ENCODE assay signal across 9 cellular contexts in the genomic region with DNA sequence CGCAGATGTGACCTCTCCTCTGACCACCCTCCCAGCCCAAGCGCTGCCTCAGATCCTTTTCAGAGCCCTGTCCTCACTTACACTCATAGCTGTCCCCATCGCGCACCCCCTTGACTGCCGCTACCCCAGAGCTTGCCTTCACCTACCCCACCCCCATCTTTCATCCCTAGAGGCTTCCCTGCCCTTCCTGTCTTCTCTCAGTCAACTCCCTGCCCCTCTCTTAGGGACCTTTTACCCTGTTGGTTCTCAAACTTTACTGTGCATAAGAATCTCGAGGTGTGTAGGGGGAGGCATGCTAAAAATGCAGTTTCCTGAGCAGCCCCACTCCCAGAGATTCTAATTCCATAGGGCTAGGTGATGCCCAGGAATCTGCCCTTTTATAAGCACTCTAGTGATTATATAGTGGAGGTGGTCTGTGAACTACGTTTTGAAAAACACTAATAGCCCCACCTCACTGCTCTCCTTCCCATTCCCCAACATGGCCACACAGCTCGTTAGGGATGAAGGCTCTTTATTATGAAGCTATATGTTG. TPM values are rescaled to one million over a fixed set of nuclear protein-coding genes. Genes with fewer than 3 reads are reported as not detected.
DNase-seq lines count a peak whose midpoint lies in the region; ATAC-seq and TF ChIP-seq lines count a peak whose summit lies in the region.
"Had no signal": no experiment of that assay in that cellular context is flagged by ENCODE, and none has a peak within 500 bp of the region (broad histone marks: within the 10 kb centered on the region; RNA-seq: fewer than 3 reads in every experiment).

No MANE protein-coding gene starts in this region.

- peak overlapping the region; percentile 99 for H3K4me3 ChIP-seq in CD8-positive, alpha-beta memory T cell (ENCODE audit: low read length)
- peak overlapping the region; percentile 50 to 98 for H3K4me3 ChIP-seq in body of pancreas
- H3K4me3 ChIP-seq in mesodermal cell (ENCODE audit: extremely low read depth, insufficient read depth, low read length, poor library complexity, severe bottlenecking) = peak overlapping the region; percentile 77

- H3K9me3 Mint-ChIP-seq in CD8-positive, alpha-beta memory T cell = no peaks in the 10 kb centered on the region

- peak overlapping the region; percentile 94 to 100 (median 97) for H3K4me3 Mint-ChIP-seq in CD8-positive, alpha-beta memory T cell

- no peaks in the 10 kb centered on the region for H3K27me3 Mint-ChIP-seq in CD8-positive, alpha-beta memory T cell

- H3K4me1 ChIP-seq in CD8-positive, alpha-beta memory T cell (ENCODE audit: insufficient read depth, low read length) = peaks cover 11% of the 10 kb centered on the region
- H3K4me1 ChIP-seq in body of pancreas (peaks cover 41% of the 10 kb centered on the region), mesodermal cell (ENCODE audit: control insufficient read depth, insufficient read depth, low read length, poor library complexity, severe bottlenecking) (no peaks in the 10 kb centered on the region)

- no peaks in the 10 kb centered on the region for H3K9me3 ChIP-seq in CD8-positive, alpha-beta memory T cell (ENCODE audit: low read length)
- H3K9me3 ChIP-seq in body of pancreas = no peaks in the 10 kb centered on the region
- H3K9me3 ChIP-seq in mesodermal cell (ENCODE audit: control insufficient read depth, low read length) = no peaks in the 10 kb centered on the region

- peaks cover 0 to 24% (median 1%) of the 10 kb centered on the region in 3 donors for H3K36me3 Mint-ChIP-seq in CD8-positive, alpha-beta memory T cell

- peak; percentile 13 for ATAC-seq in HG03159 (IDR thresholded peaks at IDR 0.05; ENCODE audit: unreplicated experiment)
- no peak for ATAC-seq in body of pancreas

- TF ChIP-seq CTCF in body of pancreas (IDR thresholded peaks at IDR 0.05) (no peak), GM13976 (IDR thresholded peaks at IDR 0.05; ENCODE audit: borderline replicate concordance, control extremely low read depth, extremely low read depth, insufficient read depth, missing control alignments) (no peak)

- TF ChIP-seq POLR2A in body of pancreas (IDR thresholded peaks at IDR 0.05) = no peak

- in situ Hi-C loops in GM13976 (cut with MboI; ENCODE audit: low sequenced_read_pairs, unreplicated experiment) = no loop called here

- H3K27ac Mint-ChIP-seq in CD8-positive, alpha-beta memory T cell = peak overlapping the region; percentile 93 to 100 (median 100)

- no peak for DNase-seq in CD8-positive, alpha-beta memory T cell
- peak in 2 of 4 donors; percentile 8 to 17 for DNase-seq in body of pancreas
- DNase-seq in NCI-H1092 (lab: John Stamatoyannopoulos, UW) = no peak
- no peak for DNase-seq in GM03348 (ENCODE audit: low spot score)
- no peak for DNase-seq in NAMALWA (ENCODE audit: low spot score)
- no peak for DNase-seq in GM13976 (ENCODE audit: low spot score)

- H3K4me1 Mint-ChIP-seq in CD8-positive, alpha-beta memory T cell = peaks cover 42 to 51% (median 43%) of the 10 kb centered on the region in 3 donors

- POLR2A ChIA-PET in CD8-positive, alpha-beta memory T cell (lab: Charles Lee) = no interaction called here

- CTCF ChIA-PET in CD8-positive, alpha-beta memory T cell (lab: Charles Lee) = interaction anchor here (1.0 kb wide), 1 partner anchor 10 kb away, joined by 3 read pairs; no protein-coding TSS in a partner anchor

- intact Hi-C loops in body of pancreas (cut with DNase I) = no loop called here

- WGBS in body of pancreas, 2 donors = 1 to 3% methylated on average over 8 of the region's 8 CpGs
- 4% methylated on average over 6 of the region's 8 CpGs; no CpG with 5 or more reads in 1 of the 2 experiments for WGBS in mesodermal cell (ENCODE audit: insufficient coverage in 2 of 2), 2 experiments

- no peaks in the 10 kb centered on the region for H3K36me3 ChIP-seq in CD8-positive, alpha-beta memory T cell (ENCODE audit: insufficient read depth, low read length)
- H3K36me3 ChIP-seq in body of pancreas (replicated peaks in 1 of 2; ENCODE audit: insufficient read depth in 1 of 2, low read depth in 2 of 2) (no peaks in the 10 kb centered on the region), mesodermal cell (ENCODE audit: control insufficient read depth, insufficient read depth, low read length) (peaks cover 28% of the 10 kb centered on the region)

- H3K27ac ChIP-seq in CD8-positive, alpha-beta memory T cell (ENCODE audit: low read depth, low read length) = peak overlapping the region; percentile 100
- H3K27ac ChIP-seq in body of pancreas (peak overlapping the region; percentile 96 to 99 (median 98)), mesodermal cell (ENCODE audit: low read depth, low read length, severe bottlenecking) (peak overlapping the region; percentile 99)

- no peaks in the 10 kb centered on the region for H3K27me3 ChIP-seq in CD8-positive, alpha-beta memory T cell (ENCODE audit: insufficient read depth, low read length, poor library complexity, severe bottlenecking)
- H3K27me3 ChIP-seq in body of pancreas = no peaks in the 10 kb centered on the region

RNA-seq across cellular contexts. Expression of a gene that starts 0.7 kb away (rescaled TPM):
- total RNA-seq in CD8-positive, alpha-beta memory T cell = 10 to 100 TPM; 48.0 to 49.8 TPM
- polyA plus RNA-seq in CD8-positive, alpha-beta memory T cell = 44.0 TPM
- 10 to 100 TPM; 16.9 to 27.0 TPM for total RNA-seq in body of pancreas
- polyA plus RNA-seq in mesodermal cell (2013, experiment 1 of 2) = 50.7 TPM
- 39.5 TPM for polyA plus RNA-seq in mesodermal cell (2013, experiment 2 of 2)

RNA-seq across cellular contexts. Expression of a gene that starts 58.2 kb away (rescaled TPM):
- under 1 TPM; 0.28 to 0.53 TPM for total RNA-seq in CD8-positive, alpha-beta memory T cell
- polyA plus RNA-seq in CD8-positive, alpha-beta memory T cell = not detected
- 1 to 10 TPM; 2.1 to 4.3 TPM for total RNA-seq in body of pancreas
- polyA plus RNA-seq in mesodermal cell (2013, experiment 1 of 2) = 0.33 TPM
- polyA plus RNA-seq in mesodermal cell (2013, experiment 2 of 2) = 0.20 TPM
- total RNA-seq: HT1080 had no signal
